ENCODE assay signal across 15 cellular contexts in the genomic region with DNA sequence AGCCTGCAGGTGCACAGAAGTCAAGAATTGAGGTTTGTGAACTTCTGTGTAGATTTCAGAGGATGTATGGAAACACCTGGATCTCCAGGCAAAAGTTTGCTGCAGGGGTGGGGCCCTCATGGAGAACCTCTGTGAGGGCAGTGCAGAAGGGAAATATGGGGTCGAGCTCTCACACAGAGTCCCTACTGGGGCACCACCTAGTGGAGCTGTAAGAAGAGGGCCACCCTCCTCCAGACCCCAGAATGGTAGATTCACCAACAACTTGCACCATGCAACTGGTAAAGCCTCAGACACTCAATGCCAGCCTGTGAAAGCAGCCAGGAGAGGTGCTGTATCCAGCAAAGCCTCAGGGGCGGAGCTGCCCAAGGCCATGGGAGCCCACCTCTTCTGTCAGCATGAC.
A peak's percentile ranks its signal among the peaks of the same experiment; 100 is the strongest.
DNase-seq lines count a peak whose midpoint lies in the region; ATAC-seq, FAIRE-seq and TF ChIP-seq lines count a peak whose summit lies in the region.
"Had no signal": no experiment of that assay in that cellular context is flagged by ENCODE, and none has a peak within 500 bp of the region (broad histone marks: within the 10 kb centered on the region; RNA-seq: fewer than 3 reads in every experiment).

No MANE protein-coding gene starts in this region.

- H4K20me1 ChIP-seq in Loucy (ENCODE audit: insufficient read depth, low read length, poor library complexity, severe bottlenecking) = no peaks in the 10 kb centered on the region
- H4K20me1 ChIP-seq: BLaER1 had no signal

- 71% methylated on average over 2 of the region's 2 CpGs for WGBS in right cardiac atrium

- H3K27ac Mint-ChIP-seq in CD8-positive, alpha-beta T cell = no peak overlapping the region

- H3K79me2 ChIP-seq in Loucy (ENCODE audit: insufficient read depth, low read length) = no peaks in the 10 kb centered on the region

- peaks cover 3% of the 10 kb centered on the region for H3K27me3 Mint-ChIP-seq in CD8-positive, alpha-beta T cell (ENCODE audit: low read depth)

- no peaks in the 10 kb centered on the region for H3K36me3 Mint-ChIP-seq in CD8-positive, alpha-beta T cell

- H3K36me3 ChIP-seq in left ventricle myocardium inferior (no peaks in the 10 kb centered on the region), Loucy (ENCODE audit: insufficient read depth, low read length) (no peaks in the 10 kb centered on the region), bronchial epithelial cell (ENCODE audit: control insufficient read depth, insufficient read depth, low read length) (no peaks in the 10 kb centered on the region)
- H3K36me3 ChIP-seq in CD8-positive, alpha-beta T cell (ENCODE audit: insufficient read depth, low read length) = no peaks in the 10 kb centered on the region
- H3K36me3 ChIP-seq: BLaER1, Peyer's patch, right atrium auricular region had no signal

- no peak overlapping the region for H3K4me3 Mint-ChIP-seq in CD8-positive, alpha-beta T cell
- H3K4me3 Mint-ChIP-seq: stimulated activated naive CD8-positive, alpha-beta T cell treated with anti-CD3 and anti-CD28 coated beads, Interleukin-15, Interleukin-2, amounts not matched to agents 100 ng/mL and 50 ng/mL, for 24 hours had no signal

- peaks cover 3% of the 10 kb centered on the region for H3K4me1 Mint-ChIP-seq in CD8-positive, alpha-beta T cell (ENCODE audit: low read depth)

- no peak overlapping the region for H3K4me2 ChIP-seq in Loucy (ENCODE audit: low read depth, low read length, poor library complexity, severe bottlenecking)
- H3K4me2 ChIP-seq: BLaER1 had no signal

- no peaks in the 10 kb centered on the region for H3K9me3 Mint-ChIP-seq in CD8-positive, alpha-beta T cell
- H3K9me3 Mint-ChIP-seq: stimulated activated naive CD8-positive, alpha-beta T cell treated with anti-CD3 and anti-CD28 coated beads, Interleukin-15, Interleukin-2, amounts not matched to agents 100 ng/mL and 50 ng/mL, for 24 hours had no signal

- H3K4me3 ChIP-seq in left ventricle myocardium inferior (no peak overlapping the region), right cardiac atrium (ENCODE audit: low read length) (no peak overlapping the region), Loucy (ENCODE audit: low read length, poor library complexity, severe bottlenecking) (no peak overlapping the region), bronchial epithelial cell (ENCODE audit: low read depth, low read length) (no peak overlapping the region)
- no peak overlapping the region for H3K4me3 ChIP-seq in CD8-positive, alpha-beta T cell (ENCODE audit: low read depth, low read length)
- H3K4me3 ChIP-seq: BLaER1, Peyer's patch, right atrium auricular region had no signal

- H3K4me1 ChIP-seq in left ventricle myocardium inferior (peaks cover 3% of the 10 kb centered on the region), right cardiac atrium (ENCODE audit: control insufficient read depth, insufficient read depth, low read length) (no peaks in the 10 kb centered on the region), Loucy (ENCODE audit: insufficient read depth, low read length, poor library complexity, severe bottlenecking) (no peaks in the 10 kb centered on the region)
- H3K4me1 ChIP-seq in CD8-positive, alpha-beta T cell (ENCODE audit: insufficient read depth, low read length) = no peaks in the 10 kb centered on the region
- H3K4me1 ChIP-seq: BLaER1, Peyer's patch, right atrium auricular region had no signal

- ATAC-seq in right cardiac atrium = no peak
- no peak for ATAC-seq in CD8-positive, alpha-beta T cell

- no peaks in the 10 kb centered on the region for H3K9me2 ChIP-seq in Loucy (replicated peaks; ENCODE audit: low read depth, low read length)

- no peak overlapping the region for H2AFZ ChIP-seq in Loucy (ENCODE audit: low read length)

- no peak overlapping the region for H3K9ac ChIP-seq in Loucy (ENCODE audit: low read depth, low read length, poor library complexity, severe bottlenecking)
- H3K9ac ChIP-seq: BLaER1 had no signal

- CTCF ChIA-PET in CD8-positive, alpha-beta T cell (lab: Charles Lee) = interaction anchor here (15.4 kb wide), 1 partner anchor 270 kb away, joined by 358 read pairs; no protein-coding TSS in a partner anchor

- H3K9me3 ChIP-seq in left ventricle myocardium inferior (replicated peaks) (no peaks in the 10 kb centered on the region), right cardiac atrium (ENCODE audit: control insufficient read depth, low read length) (no peaks in the 10 kb centered on the region), Loucy (ENCODE audit: insufficient read depth, low read depth, low read length) (no peaks in the 10 kb centered on the region)
- no peaks in the 10 kb centered on the region for H3K9me3 ChIP-seq in CD8-positive, alpha-beta T cell (ENCODE audit: low read length)
- H3K9me3 ChIP-seq: BLaER1, Peyer's patch, right atrium auricular region had no signal

- H3K27ac ChIP-seq in left ventricle myocardium inferior (replicated peaks) (no peak overlapping the region), right cardiac atrium (ENCODE audit: low read length) (no peak overlapping the region)
- H3K27ac ChIP-seq in CD8-positive, alpha-beta T cell (ENCODE audit: low read depth, low read length) = no peak overlapping the region
- H3K27ac ChIP-seq: BLaER1, Peyer's patch, right atrium auricular region had no signal

- H3K27me3 ChIP-seq in left ventricle myocardium inferior (ENCODE audit: low read depth) (peaks cover 13% of the 10 kb centered on the region), right cardiac atrium (ENCODE audit: control insufficient read depth, insufficient read depth) (no peaks in the 10 kb centered on the region), Loucy (ENCODE audit: insufficient read depth, low read length, poor library complexity, severe bottlenecking) (no peaks in the 10 kb centered on the region), bronchial epithelial cell (ENCODE audit: control insufficient read depth, insufficient read depth, low read length) (no peaks in the 10 kb centered on the region)
- H3K27me3 ChIP-seq in CD8-positive, alpha-beta T cell (ENCODE audit: insufficient read depth, low read length) = no peaks in the 10 kb centered on the region
- H3K27me3 ChIP-seq: BLaER1, Peyer's patch, right atrium auricular region had no signal

- peak; percentile 37 for TF ChIP-seq CTCF in left ventricle myocardium inferior (IDR thresholded peaks at IDR 0.05; ENCODE audit: borderline replicate concordance)
- peak; percentile 56 for TF ChIP-seq CTCF in Loucy (conservative IDR thresholded peaks at IDR 0.05; ENCODE audit: low read length)
- TF ChIP-seq CTCF in bronchial epithelial cell (IDR thresholded peaks at IDR 0.05; ENCODE audit: insufficient read depth, low read length, severe bottlenecking) = peak; percentile 6
- TF ChIP-seq CTCF in CD8-positive, alpha-beta T cell (IDR thresholded peaks at IDR 0.05) = no peak

- DNase-seq in left ventricle myocardium inferior (no peak), right cardiac atrium (no peak), bronchial epithelial cell (ENCODE audit: low read depth) (no peak), glomerular visceral epithelial cell (ENCODE audit: extremely low spot score) (no peak), iPS-NIHi7 (ENCODE audit: extremely low spot score) (no peak)
- peak; percentile 32 for DNase-seq in stimulated activated CD8-positive, alpha-beta memory T cell treated with anti-CD3 and anti-CD28 coated beads, Interleukin-4, amount 100 ng/mL, for 48 hours
- no peak for DNase-seq in CD8-positive, alpha-beta T cell
- DNase-seq: KG1; kidney glomerular epithelial cell; Peyer's patch; stimulated activated CD4-positive, alpha-beta T cell treated with anti-CD3 and anti-CD28 coated beads, Interleukin-4, amount 100 ng/mL, for 4 hours had no signal

- FAIRE-seq in bronchial epithelial cell (lab: Jason Lieb, UNC) = no peak

- POLR2A ChIA-PET in CD8-positive, alpha-beta T cell (lab: Charles Lee) = no interaction called here

- no peaks in the 10 kb centered on the region for H3F3A ChIP-seq in Loucy (ENCODE audit: low read depth)

- intact Hi-C loops in left ventricle myocardium inferior (cut with micrococcal nuclease) = no loop called here
- intact Hi-C loops in right cardiac atrium (cut with DNase I) = no loop called here
- intact Hi-C loops in CD8-positive, alpha-beta T cell (cut with DNase I, micrococcal nuclease) = no loop called here
